Comparison of ENCODE assay signal across 8 cellular contexts in genomic region chr7:97064972-97065587, GRCh38. TPM values are rescaled to one million over a fixed set of nuclear protein-coding genes. Genes with fewer than 3 reads are reported as not detected.
A peak's percentile ranks its signal among the peaks of the same experiment; 100 is the strongest.
DNase-seq lines count a peak whose midpoint lies in the region; ATAC-seq and TF ChIP-seq lines count a peak whose summit lies in the region.
"Had no signal": no experiment of that assay in that cellular context is flagged by ENCODE, and none has a peak within 500 bp of the region (broad histone marks: within the 10 kb centered on the region; RNA-seq: fewer than 3 reads in every experiment).

No MANE protein-coding gene starts in this region.

- H3K4me1 ChIP-seq in OCI-LY1 (ENCODE audit: insufficient read depth, low read length, severe bottlenecking): no peaks in the 10 kb centered on the region
- H3K4me1 ChIP-seq in left lung: no peaks in the 10 kb centered on the region
- H3K4me1 ChIP-seq in uterus: no peaks in the 10 kb centered on the region

- no peak overlapping the region for H3K4me2 ChIP-seq in OCI-LY1 (ENCODE audit: low read length)

- H3K27me3 ChIP-seq in OCI-LY1 (ENCODE audit: insufficient read depth, low read length) (no peaks in the 10 kb centered on the region), left lung (no peaks in the 10 kb centered on the region), uterus (no peaks in the 10 kb centered on the region)

- TF ChIP-seq CTCF in OCI-LY1 (IDR thresholded peaks at IDR 0.05; ENCODE audit: low read length) (peak; percentile 91), choroid plexus epithelial cell (conservative IDR thresholded peaks at IDR 0.05; ENCODE audit: low read depth, low read length) (peak; percentile 77), left lung (IDR thresholded peaks at IDR 0.05) (peak; percentile 61 to 74), uterus (IDR thresholded peaks at IDR 0.05) (peak; percentile 43 to 47 (median 44))

- H2AFZ ChIP-seq in OCI-LY1 (ENCODE audit: low read length): no peak overlapping the region

- intact Hi-C loops in left lung (cut with DNase I): no loop called here
- intact Hi-C loops in uterus (cut with DNase I; ENCODE audit: low total_unique reads): no loop called here

- TF ChIP-seq POLR2A in uterus (IDR thresholded peaks at IDR 0.05): no peak

- H3K36me3 ChIP-seq in OCI-LY1 (ENCODE audit: insufficient read depth, low read length) (no peaks in the 10 kb centered on the region), left lung (no peaks in the 10 kb centered on the region), uterus (no peaks in the 10 kb centered on the region)

- DNase-seq in G401 (ENCODE audit: low spot score) (peak; percentile 57), choroid plexus epithelial cell (ENCODE audit: low read depth) (peak; percentile 76), left lung (no peak), uterus (no peak)
- DNase-seq in Jurkat, Clone E6-1 (ENCODE audit: low read depth, low spot score): peak; percentile 52

- H3K9me2 ChIP-seq in OCI-LY1 (ENCODE audit: low read depth, low read length): no peaks in the 10 kb centered on the region

- H3K27ac ChIP-seq in OCI-LY1 (ENCODE audit: low read depth, low read length, poor library complexity, severe bottlenecking) (no peak overlapping the region), left lung (no peak overlapping the region), uterus (no peak overlapping the region)

- no peak overlapping the region for H3K9ac ChIP-seq in OCI-LY1 (ENCODE audit: low read length)

- H3K4me3 ChIP-seq in Jurkat, Clone E6-1 (ENCODE audit: low read length): no peak overlapping the region
- no peak overlapping the region for H3K4me3 ChIP-seq in OCI-LY1 (ENCODE audit: low read depth, low read length, poor library complexity, severe bottlenecking)
- H3K4me3 ChIP-seq in choroid plexus epithelial cell (ENCODE audit: low read depth, low read length): no peak overlapping the region
- H3K4me3 ChIP-seq in left lung: no peak overlapping the region
- H3K4me3 ChIP-seq in uterus: no peak overlapping the region

- no peaks in the 10 kb centered on the region for H3K9me3 ChIP-seq in OCI-LY1 (ENCODE audit: low read length)
- H3K9me3 ChIP-seq in left lung: no peaks in the 10 kb centered on the region
- no peaks in the 10 kb centered on the region for H3K9me3 ChIP-seq in uterus

- H3F3A ChIP-seq in OCI-LY1 (ENCODE audit: insufficient read depth, low read length): no peaks in the 10 kb centered on the region

- ATAC-seq in GM21447 (IDR thresholded peaks at IDR 0.05; ENCODE audit: unreplicated experiment): peak; percentile 72
- ATAC-seq in left lung: peak; percentile 82

- in situ Hi-C loops in G401 (cut with HindIII; ENCODE audit: low sequenced_read_pairs): no loop called here

- no peaks in the 10 kb centered on the region for H4K20me1 ChIP-seq in OCI-LY1 (ENCODE audit: insufficient read depth, low read length)

- H3K79me2 ChIP-seq in OCI-LY1 (ENCODE audit: insufficient read depth, low read length): no peaks in the 10 kb centered on the region

RNA-seq across cellular contexts. Expression of gene DLX5, which starts 40.4 kb away (rescaled TPM):
- total RNA-seq in G401 (2014; rRNA removed; shearing (Covaris generic)): 0.18 TPM in 1 of 2 replicates, not detected in the other
- polyA plus RNA-seq in Jurkat, Clone E6-1 (2012; ENCODE audit: insufficient read depth, insufficient read length): not detected
- 1 to 10 TPM in 1 of 2 donors, not detected in 1; 1.8 TPM for total RNA-seq in left lung
- total RNA-seq in uterus: 1 to 10 TPM in 1 of 4 donors, under 1 TPM in 2, not detected in 1; 0.26 to 5.9 (median 0.52) TPM

RNA-seq across cellular contexts. Expression of gene SDHAF3, which starts 52.4 kb away (rescaled TPM):
- total RNA-seq in G401 (2014; rRNA removed; shearing (Covaris generic)): 31.3 and 54.7 TPM in 2 replicates
- 55.7 TPM for polyA plus RNA-seq in Jurkat, Clone E6-1 (2012; ENCODE audit: insufficient read depth, insufficient read length)
- 10 to 100 TPM; 15.0 to 18.8 TPM for total RNA-seq in left lung
- total RNA-seq in uterus: 10 to 100 TPM in 3 of 4 donors, 1 to 10 TPM in 1; 5.6 to 14.7 (median 12.4) TPM

RNA-seq across cellular contexts. Expression of gene DLX6, which starts 59.7 kb away (rescaled TPM):
- total RNA-seq in G401 (2014; rRNA removed; shearing (Covaris generic)): not detected in 2 replicates
- not detected for polyA plus RNA-seq in Jurkat, Clone E6-1 (2012; ENCODE audit: insufficient read depth, insufficient read length)
- total RNA-seq in left lung: not detected
- total RNA-seq in uterus: 1 to 10 TPM in 1 of 4 donors, under 1 TPM in 2, not detected in 1; 0.30 to 1.5 (median 0.77) TPM
- total RNA-seq: subcutaneous adipose tissue had no signal

Comparison
In these comparisons a context has a peak if more than half of its experiments do, and no peak if none do; other contexts are left out.
1. DNase-seq: peak in G401 (single experiment), Jurkat, Clone E6-1 (single experiment) and choroid plexus epithelial cell (single experiment); none in left lung (0 of 2) and uterus (0 of 2).
2. Peak in every context shown above with its lines, with median percentiles within 50 percentile points of each other: CTCF ChIP-seq.